In the genomic region with DNA sequence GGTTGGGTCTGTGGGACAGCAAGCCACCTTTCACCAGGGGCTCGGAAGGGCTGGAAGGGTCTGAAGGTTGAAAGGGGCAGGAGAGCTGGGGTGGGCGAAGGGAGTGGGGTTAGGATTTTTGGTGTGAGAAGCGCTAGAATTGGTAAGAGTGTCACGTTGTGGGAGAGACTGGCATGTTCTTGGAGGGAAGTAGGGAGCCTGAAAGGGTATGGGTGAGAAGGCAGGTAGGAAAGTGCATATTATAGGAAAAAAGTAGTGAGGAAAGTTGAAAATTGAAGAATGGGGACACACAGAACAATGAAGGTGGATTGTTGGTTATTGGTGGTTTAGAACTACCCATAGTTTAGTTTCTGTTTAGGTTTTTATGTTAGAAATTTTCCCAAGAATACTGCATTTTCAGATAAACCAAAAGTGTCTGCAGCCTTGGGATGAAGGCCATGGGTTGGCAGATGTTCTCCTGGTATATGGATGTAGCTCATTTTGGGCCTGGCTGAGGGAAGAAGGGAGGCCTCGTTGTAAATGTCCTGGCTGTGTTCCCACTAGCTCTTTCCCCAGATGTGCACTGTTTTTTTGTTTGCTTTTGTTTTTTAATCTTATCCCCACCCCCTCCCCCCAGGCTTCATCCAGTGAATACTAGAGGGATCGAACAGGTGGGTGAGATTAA, we compare ENCODE assay signal across 8 cellular contexts. TPM values are rescaled to one million over a fixed set of nuclear protein-coding genes. Genes with fewer than 3 reads are reported as not detected.
DNase-seq lines count a peak whose midpoint lies in the region; ATAC-seq, FAIRE-seq and TF ChIP-seq lines count a peak whose summit lies in the region.

No MANE protein-coding gene starts in this region.

- DNase-seq in G401 (ENCODE audit: low spot score): peak; percentile 25
- no peak for DNase-seq in endothelial cell of umbilical vein (ENCODE audit: low read depth, low spot score)
- DNase-seq in trophoblast cell: no peak
- DNase-seq in GM12892 (ENCODE audit: insufficient read length): no peak
- no peak for DNase-seq in NOMO-1 treated with dmso at 0.1 percent for 144 hours (lab: John Stamatoyannopoulos, UW; ENCODE audit: unreplicated experiment)
- DNase-seq in AML-193 (lab: John Stamatoyannopoulos, UW): no peak

- TF ChIP-seq POLR2A in endothelial cell of umbilical vein (IDR thresholded peaks at IDR 0.05; ENCODE audit: low read depth, low read length) (no peak), GM12892 (IDR thresholded peaks at IDR 0.05; ENCODE audit: low read depth, low read length) (no peak)

- peak overlapping the region; percentile 93 for H3K14ac ChIP-seq in trophoblast cell (ENCODE audit: low read length)

- intact Hi-C loops in endothelial cell of umbilical vein (cut with micrococcal nuclease): no loop called here

- no peak for TF ChIP-seq CTCF in OCI-LY3 (IDR thresholded peaks at IDR 0.05; ENCODE audit: low read depth, low read length)
- no peak for TF ChIP-seq CTCF in endothelial cell of umbilical vein (IDR thresholded peaks at IDR 0.05; ENCODE audit: extremely low read depth in 1 of 2, insufficient read depth in 1 of 2, low read depth in 1 of 2, low read length in 2 of 2)

- H3K4me1 ChIP-seq in OCI-LY3 (ENCODE audit: low read length) (peaks cover 18% of the 10 kb centered on the region), endothelial cell of umbilical vein (ENCODE audit: control insufficient read depth, extremely low read depth, insufficient read depth, low read length) (peaks cover 20% of the 10 kb centered on the region), trophoblast cell (ENCODE audit: control insufficient read depth in 1 of 2, insufficient read depth in 2 of 2, low read length in 2 of 2) (peaks cover 4 to 15% of the 10 kb centered on the region in 2 experiments)

- H3K23ac ChIP-seq in trophoblast cell (ENCODE audit: low read length): no peak overlapping the region

- no peak overlapping the region for H4K12ac ChIP-seq in trophoblast cell (ENCODE audit: low read depth, low read length)

- H3K9me1 ChIP-seq in endothelial cell of umbilical vein (replicated peaks; ENCODE audit: control insufficient read depth, extremely low read depth, insufficient read depth, low read length): no peaks in the 10 kb centered on the region

- H4K8ac ChIP-seq in trophoblast cell (ENCODE audit: low read depth, low read length): peak overlapping the region; percentile 82

- BruUV-seq in endothelial cell of umbilical vein (replicated peaks; lab: Mats Ljungman, UMichigan): no TSS peak

- ATAC-seq in HG03280 (IDR thresholded peaks at IDR 0.05; ENCODE audit: unreplicated experiment): no peak

- H3K4ac ChIP-seq in trophoblast cell (ENCODE audit: low read depth, low read length): peak overlapping the region; percentile 80

- H3K9ac ChIP-seq in OCI-LY3 (ENCODE audit: low read length): peak overlapping the region; percentile 73
- H3K9ac ChIP-seq in endothelial cell of umbilical vein (replicated peaks; ENCODE audit: extremely low read depth, insufficient read depth, low read length): peak overlapping the region; percentile 63
- H3K9ac ChIP-seq in trophoblast cell (ENCODE audit: low read length): no peak overlapping the region

- peak overlapping the region; percentile 86 for H3K4me3 ChIP-seq in OCI-LY3 (ENCODE audit: low read length)
- peak overlapping the region in 2 of 3 experiments; percentile 80 to 91 for H3K4me3 ChIP-seq in endothelial cell of umbilical vein (replicated peaks in 1 of 3; ENCODE audit: insufficient read depth in 1 of 3, low read depth in 1 of 3, low read length in 3 of 3)
- H3K4me3 ChIP-seq in trophoblast cell (ENCODE audit: low read depth, low read length): peak overlapping the region; percentile 93

- H2BK5ac ChIP-seq in trophoblast cell (ENCODE audit: low read depth, low read length, poor library complexity): no peak overlapping the region

- CTCF ChIA-PET in endothelial cell of umbilical vein (lab: Charles Lee): interaction anchor here (0.6 to 7.6 kb wide), 10 partner anchors 9 to 462 kb away, joined by 3 to 81 read pairs (median 3); no protein-coding TSS in a partner anchor

- POLR2A ChIA-PET in endothelial cell of umbilical vein (lab: Charles Lee): no interaction called here

- H3K18ac ChIP-seq in trophoblast cell (ENCODE audit: low read length): no peak overlapping the region

- dilution Hi-C loops in endothelial cell of umbilical vein (cut with MboI; ENCODE audit: extremely low pct_ligation_motif_present, low sequenced_read_pairs): no loop called here

- WGBS in trophoblast cell (ENCODE audit: extremely low coverage, insufficient coverage, insufficient read length): 100% methylated on average over 2 of the region's 6 CpGs

- H4K20me1 ChIP-seq in OCI-LY3 (ENCODE audit: insufficient read depth, low read length): no peaks in the 10 kb centered on the region
- no peaks in the 10 kb centered on the region for H4K20me1 ChIP-seq in endothelial cell of umbilical vein (replicated peaks; ENCODE audit: control insufficient read depth, extremely low read depth, insufficient read depth, low read length)

- H3K36me3 ChIP-seq in OCI-LY3 (replicated peaks; ENCODE audit: low read depth, low read length): no peaks in the 10 kb centered on the region
- peaks cover 4 to 10% of the 10 kb centered on the region in 2 experiments for H3K36me3 ChIP-seq in endothelial cell of umbilical vein (ENCODE audit: control insufficient read depth in 2 of 2, extremely low read depth in 1 of 2, insufficient read depth in 2 of 2, low read length in 2 of 2)
- peaks cover 7 to 10% of the 10 kb centered on the region in 2 experiments for H3K36me3 ChIP-seq in trophoblast cell (ENCODE audit: control insufficient read depth in 1 of 2, insufficient read depth in 2 of 2, low read length in 2 of 2)

- H3K27ac ChIP-seq in OCI-LY3 (ENCODE audit: low read length): no peak overlapping the region
- no peak overlapping the region for H3K27ac ChIP-seq in endothelial cell of umbilical vein (ENCODE audit: insufficient read depth, low read depth, low read length)
- H3K27ac ChIP-seq in trophoblast cell (ENCODE audit: low read depth, low read length): no peak overlapping the region

- in situ Hi-C loops in G401 (cut with HindIII; ENCODE audit: low sequenced_read_pairs): no loop called here

- no peak overlapping the region for H2BK12ac ChIP-seq in trophoblast cell (ENCODE audit: low read length)

- peak overlapping the region; percentile 91 for H4K91ac ChIP-seq in trophoblast cell (ENCODE audit: low read depth, low read length)

- H3K27me3 ChIP-seq in OCI-LY3 (ENCODE audit: low read depth, low read length): no peaks in the 10 kb centered on the region
- no peaks in the 10 kb centered on the region for H3K27me3 ChIP-seq in endothelial cell of umbilical vein (ENCODE audit: control insufficient read depth in 2 of 2, insufficient read depth in 2 of 2, low read length in 2 of 2)
- no peaks in the 10 kb centered on the region for H3K27me3 ChIP-seq in trophoblast cell (ENCODE audit: insufficient read depth, low read length)

- FAIRE-seq in endothelial cell of umbilical vein (lab: Jason Lieb, UNC): no peak
- FAIRE-seq in GM12892 (lab: Jason Lieb, UNC): no peak

- H3K79me1 ChIP-seq in trophoblast cell (ENCODE audit: low read length): peaks cover 11% of the 10 kb centered on the region

- no peak overlapping the region for H2BK120ac ChIP-seq in trophoblast cell (ENCODE audit: insufficient read depth, low read length, poor library complexity)

- H3K79me2 ChIP-seq in OCI-LY3 (ENCODE audit: low read length): peaks cover 29% of the 10 kb centered on the region
- peaks cover 40% of the 10 kb centered on the region for H3K79me2 ChIP-seq in endothelial cell of umbilical vein (ENCODE audit: control insufficient read depth, insufficient read depth, low read length)
- peaks cover 13% of the 10 kb centered on the region for H3K79me2 ChIP-seq in trophoblast cell (ENCODE audit: control insufficient read depth, insufficient read depth, low read length, poor library complexity)

- H3K4me2 ChIP-seq in OCI-LY3 (ENCODE audit: low read length) (peak overlapping the region; percentile 91), endothelial cell of umbilical vein (ENCODE audit: insufficient read depth, low read length) (peak overlapping the region; percentile 47), trophoblast cell (ENCODE audit: low read length) (peak overlapping the region; percentile 82)

- H3K9me3 ChIP-seq in OCI-LY3 (ENCODE audit: insufficient read depth, low read length) (no peaks in the 10 kb centered on the region), endothelial cell of umbilical vein (replicated peaks; ENCODE audit: control insufficient read depth, insufficient read depth, low read length) (no peaks in the 10 kb centered on the region), trophoblast cell (ENCODE audit: insufficient read depth, low read depth, low read length) (no peaks in the 10 kb centered on the region)

- H2AFZ ChIP-seq in OCI-LY3 (ENCODE audit: low read depth, low read length) (no peak overlapping the region), endothelial cell of umbilical vein (ENCODE audit: low read depth, low read length) (no peak overlapping the region), trophoblast cell (ENCODE audit: insufficient read depth, low read length, poor library complexity) (no peak overlapping the region)

- peak overlapping the region; percentile 0 for H2AK5ac ChIP-seq in trophoblast cell (ENCODE audit: low read length)

RNA-seq across cellular contexts. Expression of a gene that starts 1.2 kb away (rescaled TPM):
- total RNA-seq in G401 (2014; rRNA removed; shearing (Covaris generic)): 60.4 and 94.7 TPM in 2 replicates
- total RNA-seq in endothelial cell of umbilical vein: 26.1 and 28.1 TPM in 2 replicates
- polyA plus RNA-seq in endothelial cell of umbilical vein: 21.8 and 25.3 TPM in 2 replicates
- 35.6 and 38.0 TPM in 2 replicates for polyA plus RNA-seq in endothelial cell of umbilical vein (2011; cell fraction: cytosol; rRNA removed)
- polyA plus RNA-seq in endothelial cell of umbilical vein (2011; cell fraction: nucleus; rRNA removed): 18.3 and 20.5 TPM in 2 replicates
- polyA plus RNA-seq in endothelial cell of umbilical vein (2012): 29.6 and 30.9 TPM in 2 replicates
- 16.1 and 24.7 TPM in 2 replicates for polyA minus RNA-seq in endothelial cell of umbilical vein
- 14.3 TPM for polyA minus RNA-seq in endothelial cell of umbilical vein (2011; cell fraction: cytosol; rRNA and poly(A)+ RNA removed)
- 8.1 and 8.9 TPM in 2 replicates for polyA minus RNA-seq in endothelial cell of umbilical vein (2011; cell fraction: nucleus; rRNA and poly(A)+ RNA removed)
- polyA plus RNA-seq in trophoblast cell (2013): 36.9 and 39.5 TPM in 2 replicates
- 26.8 TPM for polyA plus RNA-seq in GM12892 (2012; ENCODE audit: missing spikeins)

RNA-seq across cellular contexts. Expression of a gene that starts 1.8 kb away (rescaled TPM):
- total RNA-seq in G401 (2014; rRNA removed; shearing (Covaris generic)): 38.3 and 56.6 TPM in 2 replicates
- total RNA-seq in endothelial cell of umbilical vein: 31.4 and 34.0 TPM in 2 replicates
- polyA plus RNA-seq in endothelial cell of umbilical vein: 8.4 and 13.0 TPM in 2 replicates
- polyA plus RNA-seq in endothelial cell of umbilical vein (2011; cell fraction: cytosol; rRNA removed): 24.3 and 29.0 TPM in 2 replicates
- polyA plus RNA-seq in endothelial cell of umbilical vein (2011; cell fraction: nucleus; rRNA removed): 17.4 and 23.7 TPM in 2 replicates
- 28.7 and 44.1 TPM in 2 replicates for polyA plus RNA-seq in endothelial cell of umbilical vein (2012)
- polyA minus RNA-seq in endothelial cell of umbilical vein: 3.4 and 5.1 TPM in 2 replicates
- polyA minus RNA-seq in endothelial cell of umbilical vein (2011; cell fraction: cytosol; rRNA and poly(A)+ RNA removed): 10.3 TPM
- polyA minus RNA-seq in endothelial cell of umbilical vein (2011; cell fraction: nucleus; rRNA and poly(A)+ RNA removed): 10.1 and 18.3 TPM in 2 replicates
- polyA plus RNA-seq in trophoblast cell (2013): 38.6 and 39.1 TPM in 2 replicates
- 92.9 TPM for polyA plus RNA-seq in GM12892 (2012; ENCODE audit: missing spikeins)

RNA-seq across cellular contexts. Expression of a gene that starts 53.3 kb away (rescaled TPM):
- not detected in 2 replicates for total RNA-seq in G401 (2014; rRNA removed; shearing (Covaris generic))
- total RNA-seq in endothelial cell of umbilical vein: not detected in 2 replicates
- not detected in 2 replicates for polyA plus RNA-seq in endothelial cell of umbilical vein
- not detected in 2 replicates for polyA plus RNA-seq in endothelial cell of umbilical vein (2011; cell fraction: cytosol; rRNA removed)
- polyA plus RNA-seq in endothelial cell of umbilical vein (2011; cell fraction: nucleus; rRNA removed): not detected in 2 replicates
- 0.09 and 0.16 TPM in 2 replicates for polyA plus RNA-seq in endothelial cell of umbilical vein (2012)
- polyA minus RNA-seq in endothelial cell of umbilical vein: not detected in 2 replicates
- not detected for polyA minus RNA-seq in endothelial cell of umbilical vein (2011; cell fraction: cytosol; rRNA and poly(A)+ RNA removed)
- polyA minus RNA-seq in endothelial cell of umbilical vein (2011; cell fraction: nucleus; rRNA and poly(A)+ RNA removed): not detected in 2 replicates
- 0.11 and 0.15 TPM in 2 replicates for polyA plus RNA-seq in trophoblast cell (2013)
- polyA plus RNA-seq in GM12892 (2012; ENCODE audit: missing spikeins): 0.15 TPM

RNA-seq across cellular contexts. Expression of a gene that starts 57.7 kb away (rescaled TPM):
- 15.3 and 29.1 TPM in 2 replicates for total RNA-seq in G401 (2014; rRNA removed; shearing (Covaris generic))
- total RNA-seq in endothelial cell of umbilical vein: 14.8 TPM in 2 replicates
- polyA plus RNA-seq in endothelial cell of umbilical vein: 26.2 and 28.1 TPM in 2 replicates
- 20.5 and 23.6 TPM in 2 replicates for polyA plus RNA-seq in endothelial cell of umbilical vein (2011; cell fraction: cytosol; rRNA removed)
- 19.9 and 21.6 TPM in 2 replicates for polyA plus RNA-seq in endothelial cell of umbilical vein (2011; cell fraction: nucleus; rRNA removed)
- polyA plus RNA-seq in endothelial cell of umbilical vein (2012): 15.1 and 18.8 TPM in 2 replicates
- 25.5 and 29.5 TPM in 2 replicates for polyA minus RNA-seq in endothelial cell of umbilical vein
- 6.6 TPM for polyA minus RNA-seq in endothelial cell of umbilical vein (2011; cell fraction: cytosol; rRNA and poly(A)+ RNA removed)
- polyA minus RNA-seq in endothelial cell of umbilical vein (2011; cell fraction: nucleus; rRNA and poly(A)+ RNA removed): 6.6 and 9.8 TPM in 2 replicates
- 33.0 and 35.9 TPM in 2 replicates for polyA plus RNA-seq in trophoblast cell (2013)
- polyA plus RNA-seq in GM12892 (2012; ENCODE audit: missing spikeins): 12.6 TPM
